ENCODE assay signal across 17 cellular contexts in the genomic region with DNA sequence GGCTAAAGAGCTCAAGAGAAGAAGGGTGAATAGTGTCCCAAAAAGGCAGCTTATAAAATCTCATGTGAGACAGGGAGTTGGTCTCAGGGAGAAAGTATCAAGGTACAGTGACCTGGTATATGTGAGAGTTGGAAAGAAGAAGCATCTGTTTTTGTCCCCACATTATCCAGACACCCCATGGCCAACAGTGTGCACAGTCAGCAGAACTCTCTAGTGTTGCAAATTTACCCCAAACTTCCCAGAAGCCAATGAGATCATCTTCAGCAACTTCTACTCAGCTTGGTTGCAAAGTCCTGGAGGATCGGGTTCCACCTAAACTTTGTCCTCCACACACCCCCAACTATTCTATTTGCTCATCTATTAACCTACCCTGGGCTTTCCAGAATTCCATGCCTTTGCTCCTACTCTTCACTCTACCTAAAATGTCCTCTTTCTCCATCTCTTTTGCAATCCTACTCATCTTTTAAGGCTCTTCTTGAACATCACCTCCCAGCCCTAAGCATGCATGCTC. TPM values are rescaled to one million over a fixed set of nuclear protein-coding genes. Genes with fewer than 3 reads are reported as not detected.
DNase-seq lines count a peak whose midpoint lies in the region; ATAC-seq, FAIRE-seq and TF ChIP-seq lines count a peak whose summit lies in the region.
"Had no signal": no experiment of that assay in that cellular context is flagged by ENCODE, and none has a peak within 500 bp of the region (broad histone marks: within the 10 kb centered on the region; RNA-seq: fewer than 3 reads in every experiment).

No MANE protein-coding gene starts in this region.

- H3K4me3 Mint-ChIP-seq in T-helper 17 cell, result no peak overlapping the region
- H3K4me3 Mint-ChIP-seq: CD4-positive, CD25-positive, alpha-beta regulatory T cell had no signal

- FAIRE-seq in K562 (lab: Jason Lieb, UNC), result no peak

- H3K27me3 Mint-ChIP-seq in T-helper 17 cell, result no peaks in the 10 kb centered on the region
- H3K27me3 Mint-ChIP-seq: CD4-positive, CD25-positive, alpha-beta regulatory T cell had no signal

- no peak overlapping the region for H3K27ac ChIP-seq in K562 (ENCODE audit: extremely low read depth, low read depth, low read length)
- H3K27ac ChIP-seq in liver (ENCODE audit: low read depth in 1 of 2, low read length in 2 of 2), result no peak overlapping the region
- H3K27ac ChIP-seq in upper lobe of right lung, result peak overlapping the region; percentile 74
- H3K27ac ChIP-seq in PC-3 (ENCODE audit: low read length), result no peak overlapping the region

- no peak for TF ChIP-seq POLR2A in K562 (conservative IDR thresholded peaks at IDR 0.05)

- no peak for ATAC-seq in T-helper 17 cell
- no peak for ATAC-seq in K562
- ATAC-seq in upper lobe of right lung, result no peak
- no peak for ATAC-seq in GM19467 (IDR thresholded peaks at IDR 0.05; ENCODE audit: unreplicated experiment)
- ATAC-seq in PC-3, result no peak

- H3K4me2 ChIP-seq in K562 (ENCODE audit: insufficient read depth, low read length), result no peak overlapping the region
- H3K4me2 ChIP-seq in PC-3 (ENCODE audit: low read length), result no peak overlapping the region
- H3K4me2 ChIP-seq: SK-N-SH had no signal

- H3K36me3 ChIP-seq in K562 (ENCODE audit: control insufficient read depth, insufficient read depth, low read length), result peaks cover 91% of the 10 kb centered on the region
- peaks cover 13 to 64% (median 55%) of the 10 kb centered on the region in 4 donors for H3K36me3 ChIP-seq in liver (ENCODE audit: control insufficient read depth in 4 of 4, insufficient read depth in 3 of 4, low read depth in 1 of 4, low read length in 3 of 4)
- peaks cover 96% of the 10 kb centered on the region for H3K36me3 ChIP-seq in upper lobe of right lung
- peaks cover 59% of the 10 kb centered on the region for H3K36me3 ChIP-seq in PC-3 (ENCODE audit: low read depth, low read length)

- H3K9ac ChIP-seq in K562 (ENCODE audit: insufficient read depth in 1 of 2, low read depth in 2 of 2, low read length in 2 of 2) (no peak overlapping the region), liver (ENCODE audit: low read depth in 1 of 2, low read length in 2 of 2) (no peak overlapping the region), PC-3 (ENCODE audit: low read length) (no peak overlapping the region)
- H3K9ac ChIP-seq: SK-N-SH had no signal

- TF ChIP-seq CTCF in K562 (IDR thresholded peaks at IDR 0.05 in 2 of 3, conservative IDR thresholded peaks at IDR 0.05 in 1 of 3; ENCODE audit: insufficient read depth in 2 of 3, low read depth in 1 of 3, low read length in 3 of 3), result no peak
- TF ChIP-seq CTCF in liver (IDR thresholded peaks at IDR 0.05; ENCODE audit: low read depth, low read length, missing input control), result no peak
- no peak for TF ChIP-seq CTCF in upper lobe of right lung (IDR thresholded peaks at IDR 0.05)
- no peak for TF ChIP-seq CTCF in PC-3 (conservative IDR thresholded peaks at IDR 0.05; ENCODE audit: low read depth, low read length)

- 83% methylated on average over 1 of the region's 1 CpG for WGBS in K562 (ENCODE audit: insufficient coverage, low coverage, missing lambda C conversion rate)
- 50% methylated on average over 1 of the region's 1 CpG for WGBS in liver

- no peak overlapping the region for H3K4me3 ChIP-seq in K562
- no peak overlapping the region for H3K4me3 ChIP-seq in liver (ENCODE audit: low read depth in 1 of 3, low read length in 3 of 3)
- H3K4me3 ChIP-seq in upper lobe of right lung, result no peak overlapping the region
- no peak overlapping the region for H3K4me3 ChIP-seq in PC-3 (ENCODE audit: low read length)

- H3K27ac Mint-ChIP-seq in T-helper 17 cell, result peak overlapping the region; percentile 29

- H3K79me2 ChIP-seq in K562 (ENCODE audit: control insufficient read depth, insufficient read depth, low read length) (no peaks in the 10 kb centered on the region), PC-3 (ENCODE audit: low read length) (no peaks in the 10 kb centered on the region)

- H3K4me1 ChIP-seq in K562 (replicated peaks in 1 of 2; ENCODE audit: control insufficient read depth in 2 of 2, insufficient read depth in 2 of 2, low read length in 2 of 2), result no peaks in the 10 kb centered on the region
- no peaks in the 10 kb centered on the region for H3K4me1 ChIP-seq in liver (ENCODE audit: control insufficient read depth in 4 of 4, insufficient read depth in 4 of 4, low read length in 3 of 4)
- H3K4me1 ChIP-seq in upper lobe of right lung, result peaks cover 14% of the 10 kb centered on the region
- no peaks in the 10 kb centered on the region for H3K4me1 ChIP-seq in PC-3 (ENCODE audit: insufficient read depth, low read length)

- H2AFZ ChIP-seq in K562 (ENCODE audit: low read depth, low read length) (no peak overlapping the region), PC-3 (ENCODE audit: low read length) (no peak overlapping the region)

- no peak for DNase-seq in T-helper 17 cell
- no peak for DNase-seq in K562 (ENCODE audit: extremely low read depth in 1 of 4, low spot score in 3 of 4)
- DNase-seq in upper lobe of right lung, result no peak
- DNase-seq in PC-3, result no peak
- DNase-seq in DMS 273 (lab: John Stamatoyannopoulos, UW; ENCODE audit: unreplicated experiment), result no peak
- DNase-seq: CD4-positive, CD25-positive, alpha-beta regulatory T cell; DMS79 treated with DMSO at 0.1 percent for 48 hours; H7; NCI-H1092 treated with DMSO at 0.1 percent for 48 hours; NCI-H146; NCI-H2029; NCI-H2227 treated with DMSO at 0.1 percent for 48 hours; NCI-H510A; SHP77 treated with DMSO at 0.1 percent for 48 hours; SK-N-SH had no signal

- in situ Hi-C loops in K562 (cut with MboI), result no loop called here

- peaks cover 19% of the 10 kb centered on the region for H3K36me3 Mint-ChIP-seq in T-helper 17 cell (ENCODE audit: low read depth)

- CTCF ChIA-PET in K562 (lab: Yijun Ruan, JAX; ENCODE audit: low intra/inter-chr PET ratio), result no interaction called here
- CTCF ChIA-PET in PC-3 (lab: Charles Lee), result no interaction called here

- TF ChIP-seq EP300 in K562 (IDR thresholded peaks at IDR 0.05; ENCODE audit: low read length), result no peak

- BruUV-seq in K562 (replicated peaks; lab: Mats Ljungman, UMichigan) (no TSS peak), PC-3 (replicated peaks; lab: Mats Ljungman, UMichigan) (no TSS peak)

- H3K4me1 Mint-ChIP-seq in T-helper 17 cell, result peaks cover 10% of the 10 kb centered on the region

- POLR2A ChIA-PET in K562 (lab: Yijun Ruan, JAX), result interaction anchor here (0.6 to 4.1 kb wide), 4 partner anchors 8 to 213 kb away, joined by 3 to 24 read pairs (median 6); partner anchors contain the start of gene MRPS25
- POLR2A ChIA-PET in PC-3 (lab: Charles Lee; ENCODE audit: unreplicated experiment), result no interaction called here

- H3K27me3 ChIP-seq in K562 (ENCODE audit: control insufficient read depth in 2 of 2, insufficient read depth in 2 of 2, low read length in 2 of 2) (no peaks in the 10 kb centered on the region), liver (ENCODE audit: control insufficient read depth in 4 of 4, insufficient read depth in 4 of 4, low read length in 3 of 4) (no peaks in the 10 kb centered on the region), upper lobe of right lung (no peaks in the 10 kb centered on the region), PC-3 (ENCODE audit: low read length) (no peaks in the 10 kb centered on the region)

- no peak for TF ChIP-seq RAD21 in K562 (CRISPR knock-in tag; conservative IDR thresholded peaks at IDR 0.05 in 1 of 2, IDR thresholded peaks at IDR 0.05 in 1 of 2)
- no peak for TF ChIP-seq RAD21 in liver (IDR thresholded peaks at IDR 0.05)

- intact Hi-C loops in K562 (cut with micrococcal nuclease) (no loop called here), upper lobe of right lung (cut with DNase I) (no loop called here), PC-3 (cut with micrococcal nuclease) (no loop called here)

- H3F3A ChIP-seq in PC-3 (ENCODE audit: low read length, unreplicated experiment), result no peaks in the 10 kb centered on the region

- no peaks in the 10 kb centered on the region for H3K9me3 ChIP-seq in T-helper 17 cell (ENCODE audit: control insufficient read depth, low read length, poor library complexity, severe bottlenecking)
- no peaks in the 10 kb centered on the region for H3K9me3 ChIP-seq in K562 (replicated peaks; ENCODE audit: control insufficient read depth, insufficient read depth, low read depth, low read length)
- no peaks in the 10 kb centered on the region for H3K9me3 ChIP-seq in liver (ENCODE audit: control insufficient read depth in 4 of 4, low read length in 3 of 4)
- no peaks in the 10 kb centered on the region for H3K9me3 ChIP-seq in upper lobe of right lung
- no peaks in the 10 kb centered on the region for H3K9me3 ChIP-seq in PC-3 (ENCODE audit: low read length)
- H3K9me3 ChIP-seq: SK-N-SH had no signal

- H3K9me1 ChIP-seq in K562 (ENCODE audit: control insufficient read depth, insufficient read depth, low read length), result no peaks in the 10 kb centered on the region

- no peaks in the 10 kb centered on the region for H3K9me2 ChIP-seq in PC-3 (replicated peaks; ENCODE audit: low read length)
- H3K9me2 ChIP-seq: SK-N-SH had no signal

- H4K20me1 ChIP-seq in K562 (replicated peaks; ENCODE audit: control insufficient read depth, insufficient read depth, low read length) (no peaks in the 10 kb centered on the region), PC-3 (ENCODE audit: low read length) (no peaks in the 10 kb centered on the region)

RNA-seq across cellular contexts. Expression of gene RBSN, which starts 15.7 kb away (rescaled TPM):
- total RNA-seq in T-helper 17 cell (10 to 100 TPM; 37.2 to 38.7 TPM), K562 (2014; rRNA removed) (14.1 and 21.1 TPM in 2 replicates), K562 (2014; rRNA removed; fragmentation: Illumina TruSeq; extraction: Trizol) (18.3 and 20.8 TPM in 2 replicates), K562 (2015; rRNA removed; fragmentation: Illumina TruSeq; extraction: Trizol) (17.5 and 19.0 TPM in 2 replicates), K562 (2021) (18.7 and 19.6 TPM in 2 replicates), liver (10 to 100 TPM; 13.9 to 18.3 TPM), upper lobe of right lung (27.6 TPM), PC-3 (2014; rRNA removed) (18.7 and 26.8 TPM in 2 replicates)
- total RNA-seq in K562 (2011; cell fraction: chromatin; rRNA removed; ENCODE audit: low replicate concordance), result 60.6 and 86.6 TPM in 2 replicates
- total RNA-seq in K562 (2011; cell fraction: nucleolus; rRNA removed), result 27.2 and 28.7 TPM in 2 replicates
- 44.5 and 45.6 TPM in 2 replicates for total RNA-seq in K562 (2011; cell fraction: nucleoplasm; rRNA removed)
- polyA plus RNA-seq in K562 (2011; rRNA removed) (15.7 and 16.8 TPM in 2 replicates), K562 (2014; fragmentation: Illumina TruSeq; extraction: Trizol) (13.9 and 15.0 TPM in 2 replicates), K562 (2014; fragmentation: Nextera tagmentation; extraction: Ambion mirVana) (1 to 10 TPM; 2.9 to 4.2 TPM), K562 (2014; rRNA removed) (12.1 and 12.8 TPM in 2 replicates), liver (1 to 10 TPM; 5.6 to 10.0 TPM)
- 8.2 and 10.9 TPM in 2 replicates for polyA plus RNA-seq in K562 (2011; cell fraction: cytosol; rRNA removed)
- 18.9 and 27.5 TPM in 2 replicates for polyA plus RNA-seq in K562 (2011; cell fraction: nucleus; rRNA removed)
- polyA plus RNA-seq in K562 (2012), result 11.2 and 15.3 TPM in 2 replicates
- 28.4 and 33.3 TPM in 2 replicates for polyA minus RNA-seq in K562 (2011; rRNA and poly(A)+ RNA removed)
- 13.7 and 14.6 TPM in 2 replicates for polyA minus RNA-seq in K562 (2011; cell fraction: cytosol; rRNA and poly(A)+ RNA removed)
- 11.4 and 19.7 TPM in 2 replicates for polyA minus RNA-seq in K562 (2011; cell fraction: nucleus; rRNA and poly(A)+ RNA removed)

RNA-seq across cellular contexts. Expression of gene MRPS25, which starts 18.1 kb away (rescaled TPM):
- total RNA-seq in T-helper 17 cell, result 10 to 100 TPM; 47.4 to 50.5 TPM
- total RNA-seq in K562 (2011; cell fraction: chromatin; rRNA removed; ENCODE audit: low replicate concordance), result 136 and 184 TPM in 2 replicates
- 111 and 116 TPM in 2 replicates for total RNA-seq in K562 (2011; cell fraction: nucleolus; rRNA removed)
- total RNA-seq in K562 (2011; cell fraction: nucleoplasm; rRNA removed), result 128 and 170 TPM in 2 replicates
- total RNA-seq in K562 (2014; rRNA removed), result 78.2 and 98.6 TPM in 2 replicates
- total RNA-seq in K562 (2014; rRNA removed; fragmentation: Illumina TruSeq; extraction: Trizol), result 75.1 and 77.8 TPM in 2 replicates
- total RNA-seq in K562 (2015; rRNA removed; fragmentation: Illumina TruSeq; extraction: Trizol), result 75.2 and 90.2 TPM in 2 replicates
- total RNA-seq in K562 (2021), result 129 and 132 TPM in 2 replicates
- 72.6 and 105 TPM in 2 replicates for polyA plus RNA-seq in K562 (2011; rRNA removed)
- polyA plus RNA-seq in K562 (2011; cell fraction: cytosol; rRNA removed), result 49.2 and 74.6 TPM in 2 replicates
- polyA plus RNA-seq in K562 (2011; cell fraction: nucleus; rRNA removed), result 124 and 217 TPM in 2 replicates
- 78.2 and 99.3 TPM in 2 replicates for polyA plus RNA-seq in K562 (2012)
- 86.8 and 110 TPM in 2 replicates for polyA plus RNA-seq in K562 (2014; fragmentation: Illumina TruSeq; extraction: Trizol)
- 10 to 100 TPM; 34.3 to 65.1 TPM for polyA plus RNA-seq in K562 (2014; fragmentation: Nextera tagmentation; extraction: Ambion mirVana)
- polyA plus RNA-seq in K562 (2014; rRNA removed), result 125 and 144 TPM in 2 replicates
- polyA minus RNA-seq in K562 (2011; rRNA and poly(A)+ RNA removed), result 43.5 and 47.9 TPM in 2 replicates
- 30.4 and 48.6 TPM in 2 replicates for polyA minus RNA-seq in K562 (2011; cell fraction: cytosol; rRNA and poly(A)+ RNA removed)
- polyA minus RNA-seq in K562 (2011; cell fraction: nucleus; rRNA and poly(A)+ RNA removed), result 77.3 and 89.3 TPM in 2 replicates
- total RNA-seq in liver, result 10 to 100 TPM; 12.6 to 33.2 TPM
- polyA plus RNA-seq in liver, result 10 to 100 TPM; 52.6 to 55.1 TPM
- 60.2 TPM for total RNA-seq in upper lobe of right lung
- 42.9 and 46.0 TPM in 2 replicates for total RNA-seq in PC-3 (2014; rRNA removed)
